ENCODE assay signal across 19 cellular contexts in the genomic region with DNA sequence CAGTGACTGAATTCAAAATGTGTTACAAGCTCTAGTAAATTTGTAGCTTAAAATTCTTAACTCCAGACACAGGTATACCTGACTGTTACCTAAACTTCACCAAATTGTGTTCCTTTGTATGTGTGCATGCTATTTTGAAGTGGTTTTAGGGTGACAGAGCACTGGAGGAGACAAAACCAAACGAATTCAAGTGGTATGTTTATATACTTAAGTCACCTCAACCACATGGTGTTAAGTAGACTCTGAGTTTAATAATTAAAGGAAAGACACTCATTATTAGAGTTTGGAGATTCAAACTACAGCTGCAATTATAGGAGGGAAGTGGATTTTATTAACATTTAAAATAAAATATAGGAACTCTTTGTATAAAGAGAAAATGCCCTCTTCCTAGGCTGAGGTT.
"Had no signal": no experiment of that assay in that cellular context is flagged by ENCODE, and none has a peak within 500 bp of the region (broad histone marks: within the 10 kb centered on the region; RNA-seq: fewer than 3 reads in every experiment).

No MANE protein-coding gene starts in this region.

- H3K9ac ChIP-seq: KMS-11 had no signal

- H3K36me3 ChIP-seq: SJSA1 had no signal

- H3K4me2 ChIP-seq: KMS-11 had no signal

- H3K9me3 ChIP-seq: SJSA1 had no signal

- H3K27ac ChIP-seq: HL-60, KMS-11, SJSA1, SK-N-MC had no signal

- H3K27me3 ChIP-seq: SJSA1 had no signal

- H3K4me1 ChIP-seq: SJSA1 had no signal

- H3K4me3 ChIP-seq: K562, SJSA1, SK-N-MC had no signal

- DNase-seq: Kasumi-1, MM.1S, NCI-H1092 treated with DMSO at 0.1 percent for 48 hours, NCI-H1436, NCI-H187, NCI-H2029, NCI-H2081 treated with DMSO at 0.1 percent for 48 hours, NCI-H2227 treated with DMSO at 0.1 percent for 48 hours, NCI-H524, NCI-H526 treated with DMSO at 0.1 percent for 48 hours, NCI-H748 treated with DMSO at 0.1 percent for 48 hours, Right ventricle myocardium superior, RPMI8226, SIG-M5 had no signal

- ATAC-seq: K562 had no signal
